In the genomic region with DNA sequence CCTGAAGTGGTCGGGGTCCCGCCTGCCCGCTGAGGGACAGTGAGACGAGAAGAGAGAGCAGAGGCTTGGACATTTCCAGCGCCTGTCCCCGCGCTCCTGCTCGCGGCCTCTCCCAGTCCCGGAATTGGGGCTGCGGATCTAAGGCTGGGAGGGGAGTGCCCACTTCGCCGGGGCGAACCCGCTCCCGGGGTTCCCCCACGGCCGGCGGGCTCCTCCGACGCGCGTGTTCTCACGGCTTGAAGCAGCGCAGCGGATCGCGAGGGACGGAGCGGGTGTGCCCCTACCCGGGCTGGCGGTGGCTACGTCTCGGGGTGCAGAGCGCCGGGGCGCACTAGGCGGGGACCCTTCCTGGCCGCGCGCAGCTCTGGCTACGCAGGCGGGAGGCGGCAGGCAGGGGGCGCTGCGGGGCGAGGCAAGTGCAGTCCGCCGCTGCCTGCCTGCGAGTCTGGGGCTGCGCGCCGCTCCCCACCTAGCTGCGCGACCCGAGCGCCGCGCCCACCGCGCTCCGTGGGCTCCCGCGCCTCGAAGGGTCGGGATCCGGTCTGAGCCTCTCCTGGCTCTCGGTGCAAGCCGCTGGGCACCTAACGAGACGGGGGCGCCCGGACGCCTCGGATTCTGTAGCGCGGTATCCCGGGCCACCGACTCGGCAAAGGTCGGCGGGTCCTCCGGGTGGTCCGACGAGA, we compare ENCODE assay signal across 8 cellular contexts.
DNase-seq lines count a peak whose midpoint lies in the region; ATAC-seq and TF ChIP-seq lines count a peak whose summit lies in the region.

No MANE protein-coding gene starts in this region.

- peak; percentile 55 for ATAC-seq in GM18907 (IDR thresholded peaks at IDR 0.05; ENCODE audit: unreplicated experiment)

- TF ChIP-seq CTCF in 22Rv1 (IDR thresholded peaks at IDR 0.05), result peak; percentile 91

- H3K4me3 ChIP-seq in mucosa of rectum (ENCODE audit: low read length in 2 of 2), result peak overlapping the region; percentile 25 to 46

- no peaks in the 10 kb centered on the region for H3K9me3 ChIP-seq in mucosa of rectum (ENCODE audit: control insufficient read depth in 2 of 2, low read length in 2 of 2)

- H3K4me1 ChIP-seq in mucosa of rectum (ENCODE audit: control insufficient read depth in 2 of 2, insufficient read depth in 2 of 2, low read length in 2 of 2), result peaks cover 17 to 22% of the 10 kb centered on the region in 2 donors

- H3K36me3 ChIP-seq in mucosa of rectum (ENCODE audit: control insufficient read depth in 2 of 2, insufficient read depth in 2 of 2, low read length in 2 of 2), result no peaks in the 10 kb centered on the region

- TF ChIP-seq POLR2A in erythroblast (IDR thresholded peaks at IDR 0.05; ENCODE audit: low read length), result no peak

- DNase-seq in NCI-H69 (lab: John Stamatoyannopoulos, UW) (peak; percentile 80), activated T-cell treated with anti-CD3 and anti-CD28 coated beads for 24 hours (ENCODE audit: low read depth) (peak; percentile 72), erythroblast (lab: John Stamatoyannopoulos, UW) (peak; percentile 69 to 80), SHP77 treated with DMSO at 0.1 percent for 48 hours (lab: John Stamatoyannopoulos, UW) (no peak)
- peak; percentile 82 to 88 for DNase-seq in stimulated activated CD8-positive, alpha-beta memory T cell treated with anti-CD3 and anti-CD28 coated beads, Interleukin-2, amount 100 ng/mL, for 48 hours (ENCODE audit: low read depth in 2 of 2)

- H3K27ac ChIP-seq in 22Rv1, result no peak overlapping the region
- H3K27ac ChIP-seq in mucosa of rectum (ENCODE audit: low read depth in 2 of 2, low read length in 2 of 2), result no peak overlapping the region

- H3K27me3 ChIP-seq in mucosa of rectum (ENCODE audit: control insufficient read depth in 2 of 2, insufficient read depth in 2 of 2, low read length in 2 of 2), result peaks cover 40 to 43% of the 10 kb centered on the region in 2 donors

- H3K9ac ChIP-seq in mucosa of rectum (ENCODE audit: low read depth in 1 of 2, low read length in 2 of 2), result no peak overlapping the region
